24 cellular contexts compared by ENCODE assay signal in the genomic region with DNA sequence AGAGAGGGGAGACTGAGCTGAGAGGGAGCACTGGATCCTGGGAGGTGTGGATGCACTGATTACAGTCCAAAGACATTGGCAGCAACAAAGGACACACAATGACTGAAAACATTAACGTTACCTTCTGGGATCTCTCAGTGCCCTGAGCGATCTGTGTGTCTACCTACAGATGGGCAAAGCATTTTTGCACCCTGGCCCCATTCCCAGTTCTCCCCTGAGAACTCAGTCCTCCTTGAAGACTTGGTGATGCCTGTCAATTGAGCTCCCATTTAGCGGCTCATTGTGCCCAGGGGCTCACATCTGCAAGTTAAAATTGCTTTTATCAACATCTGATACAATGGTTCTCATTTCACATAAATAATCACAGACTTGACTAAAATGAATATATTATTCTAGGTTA.
DNase-seq lines count a peak whose midpoint lies in the region; ATAC-seq and TF ChIP-seq lines count a peak whose summit lies in the region.
"Had no signal": no experiment of that assay in that cellular context is flagged by ENCODE, and none has a peak within 500 bp of the region (broad histone marks: within the 10 kb centered on the region; RNA-seq: fewer than 3 reads in every experiment).

No MANE protein-coding gene starts in this region.

- H4K20me1 ChIP-seq in mammary epithelial cell (ENCODE audit: insufficient read depth, low read length): no peaks in the 10 kb centered on the region

- WGBS in mammary epithelial cell (ENCODE audit: low coverage, missing lambda C conversion rate): 100% methylated on average over 3 of the region's 3 CpGs

- no peak for TF ChIP-seq POLR2A in breast epithelium (IDR thresholded peaks at IDR 0.05)
- no peak for TF ChIP-seq POLR2A in uterus (IDR thresholded peaks at IDR 0.05)

- H3K36me3 Mint-ChIP-seq in HFFc6 (ENCODE audit: low read depth): no peaks in the 10 kb centered on the region
- H3K36me3 Mint-ChIP-seq: activated CD8-positive, alpha-beta memory T cell treated with anti-CD3 and anti-CD28 coated beads, Interleukin-2, amount 10 ng/mL, durations not matched to agents 7 days and 5 days had no signal

- no peak for ATAC-seq in lower lobe of right lung
- ATAC-seq in HG03135 (IDR thresholded peaks at IDR 0.05; ENCODE audit: unreplicated experiment): no peak
- ATAC-seq: activated CD8-positive, alpha-beta memory T cell treated with anti-CD3 and anti-CD28 coated beads, Interleukin-2, amount 10 ng/mL, durations not matched to agents 7 days and 5 days; pancreas; stimulated activated naive CD8-positive, alpha-beta T cell treated with anti-CD3 and anti-CD28 coated beads, Interleukin-15, Interleukin-2, amounts not matched to agents 100 U/mL and 50 U/mL, for 24 hours had no signal

- H3K79me2 ChIP-seq in mammary epithelial cell (ENCODE audit: insufficient read depth, low read length): no peaks in the 10 kb centered on the region
- H3K79me2 ChIP-seq: hepatocyte had no signal

- H3K27ac ChIP-seq in breast epithelium (peak overlapping the region; percentile 86 to 94), mammary epithelial cell (ENCODE audit: insufficient read depth, low read depth, low read length) (no peak overlapping the region), lower lobe of right lung (peak overlapping the region; percentile 53), stomach smooth muscle (ENCODE audit: low read length) (peak overlapping the region; percentile 96), uterus (peak overlapping the region; percentile 88 to 97)
- H3K27ac ChIP-seq: GM23248, hepatocyte, pancreas had no signal

- peaks cover 0 to 17% of the 10 kb centered on the region in 2 donors for H3K4me1 ChIP-seq in breast epithelium
- H3K4me1 ChIP-seq in mammary epithelial cell (ENCODE audit: insufficient read depth, low read length): peaks cover 27% of the 10 kb centered on the region
- H3K4me1 ChIP-seq in lower lobe of right lung: peaks cover 41% of the 10 kb centered on the region
- peaks cover 59% of the 10 kb centered on the region for H3K4me1 ChIP-seq in stomach smooth muscle (ENCODE audit: control insufficient read depth, insufficient read depth, low read length)
- peaks cover 4 to 8% of the 10 kb centered on the region in 2 donors for H3K4me1 ChIP-seq in uterus

- H2AFZ ChIP-seq in mammary epithelial cell (ENCODE audit: low read depth, low read length): no peak overlapping the region
- H2AFZ ChIP-seq: GM23248, hepatocyte had no signal

- dilution Hi-C loops in mammary epithelial cell (cut with HindIII; ENCODE audit: low sequenced_read_pairs): no loop called here

- TF ChIP-seq CTCF in breast epithelium (IDR thresholded peaks at IDR 0.05) (no peak), mammary epithelial cell (conservative IDR thresholded peaks at IDR 0.05 in 1 of 2, IDR thresholded peaks at IDR 0.05 in 1 of 2; ENCODE audit: extremely low read depth in 1 of 2, insufficient read depth in 1 of 2, low read depth in 1 of 2, low read length in 2 of 2) (no peak), lower lobe of right lung (IDR thresholded peaks at IDR 0.05) (no peak), uterus (IDR thresholded peaks at IDR 0.05) (no peak), HFFc6 (IDR thresholded peaks at IDR 0.05) (no peak)

- H3K9me3 ChIP-seq in breast epithelium (no peaks in the 10 kb centered on the region), mammary epithelial cell (replicated peaks; ENCODE audit: insufficient read depth, low read length) (no peaks in the 10 kb centered on the region), lower lobe of right lung (no peaks in the 10 kb centered on the region), stomach smooth muscle (ENCODE audit: control insufficient read depth in 2 of 2, low read length in 2 of 2) (no peaks in the 10 kb centered on the region), uterus (no peaks in the 10 kb centered on the region)
- H3K9me3 ChIP-seq: pancreas had no signal

- H3K9ac ChIP-seq in mammary epithelial cell (ENCODE audit: insufficient read depth, low read length) (no peak overlapping the region), stomach smooth muscle (ENCODE audit: low read length in 2 of 2) (no peak overlapping the region)
- H3K9ac ChIP-seq: GM23248 had no signal

- in situ Hi-C loops in mammary epithelial cell (cut with MboI; ENCODE audit: low sequenced_read_pairs in 2 of 2): no loop called here

- no peaks in the 10 kb centered on the region for H3K9me3 Mint-ChIP-seq in HFFc6

- no peak overlapping the region for H3K4me2 ChIP-seq in mammary epithelial cell (ENCODE audit: insufficient read depth, low read depth, low read length)
- H3K4me2 ChIP-seq: hepatocyte, smooth muscle cell had no signal

- H3K4me1 Mint-ChIP-seq in HFFc6 (ENCODE audit: low read depth): peaks cover 26% of the 10 kb centered on the region

- no TSS peak for BruUV-seq in mammary epithelial cell (replicated peaks; lab: Mats Ljungman, UMichigan)

- H3K4me3 ChIP-seq in breast epithelium (no peak overlapping the region), mammary epithelial cell (replicated peaks in 1 of 3; ENCODE audit: insufficient read depth in 1 of 3, low read depth in 2 of 3, low read length in 3 of 3) (no peak overlapping the region), lower lobe of right lung (no peak overlapping the region), stomach smooth muscle (ENCODE audit: low read length in 2 of 2) (no peak overlapping the region), uterus (no peak overlapping the region)
- H3K4me3 ChIP-seq: GM23248, hepatocyte, pancreas, smooth muscle cell had no signal

- H3K27me3 ChIP-seq in breast epithelium: no peaks in the 10 kb centered on the region
- H3K27me3 ChIP-seq in mammary epithelial cell (ENCODE audit: insufficient read depth, low read length): no peaks in the 10 kb centered on the region
- no peaks in the 10 kb centered on the region for H3K27me3 ChIP-seq in lower lobe of right lung (ENCODE audit: low read depth)
- H3K27me3 ChIP-seq in stomach smooth muscle (ENCODE audit: control insufficient read depth in 1 of 2, insufficient read depth in 2 of 2, low read length in 2 of 2): no peaks in the 10 kb centered on the region
- H3K27me3 ChIP-seq in uterus: no peaks in the 10 kb centered on the region
- H3K27me3 ChIP-seq: hepatocyte, pancreas had no signal

- intact Hi-C loops in breast epithelium (cut with DNase I; ENCODE audit: low total_unique reads) (no loop called here), mammary epithelial cell (cut with micrococcal nuclease) (no loop called here), lower lobe of right lung (cut with DNase I) (no loop called here), uterus (cut with DNase I; ENCODE audit: low total_unique reads) (no loop called here)

- no peak overlapping the region for H3K4me3 Mint-ChIP-seq in HFFc6
- H3K4me3 Mint-ChIP-seq: activated CD8-positive, alpha-beta memory T cell treated with anti-CD3 and anti-CD28 coated beads, Interleukin-2, amount 10 ng/mL, durations not matched to agents 7 days and 5 days had no signal

- H3K27ac Mint-ChIP-seq in HFFc6: no peak overlapping the region
- H3K27ac Mint-ChIP-seq: activated CD8-positive, alpha-beta memory T cell treated with anti-CD3 and anti-CD28 coated beads, Interleukin-2, amount 10 ng/mL, durations not matched to agents 7 days and 5 days had no signal

- DNase-seq in breast epithelium (ENCODE audit: low spot score in 2 of 2) (no peak), mammary epithelial cell (no peak), lower lobe of right lung (no peak), uterus (no peak), DMS153 (lab: John Stamatoyannopoulos, UW) (no peak), HFFc6 (no peak)
- DNase-seq: activated CD4-positive, alpha-beta T cell treated with anti-CD3 and anti-CD28 coated beads, Interleukin-2, amount 50 U/mL, for 4 hours; activated CD4-positive, CD25-positive, alpha-beta regulatory T cell; activated CD8-positive, alpha-beta memory T cell treated with anti-CD3 and anti-CD28 coated beads, Interleukin-2, amount 10 ng/mL, durations not matched to agents 7 days and 5 days; activated naive CD4-positive, alpha-beta T cell treated with Interleukin-2 at 50 U/mL for 16 hours; activated T-cell treated with anti-CD3 and anti-CD28 coated beads, Interleukin-2, amount 50 U/mL, for 48 hours; cerebellar nuclear complex; DMS79; GM23248; kidney glomerular epithelial cell; NCI-H524; OCI-M1; pancreas; stimulated activated CD4-positive, alpha-beta T cell treated with anti-CD3 and anti-CD28 coated beads, Interleukin-1b, Interleukin-23, amount 100 ng/mL, for 48 hours; stimulated activated naive CD8-positive, alpha-beta T cell treated with anti-CD3 and anti-CD28 coated beads, Interleukin-15, Interleukin-2, amounts not matched to agents 100 U/mL and 50 U/mL, for 24 hours had no signal

- peaks cover 2% of the 10 kb centered on the region; the same call in 1 of the 2 replicates for H3K27me3 Mint-ChIP-seq in HFFc6 (ENCODE audit: insufficient read depth)
- H3K27me3 Mint-ChIP-seq: activated CD8-positive, alpha-beta memory T cell treated with anti-CD3 and anti-CD28 coated beads, Interleukin-2, amount 10 ng/mL, durations not matched to agents 7 days and 5 days had no signal

- CTCF ChIA-PET in mammary epithelial cell (lab: Charles Lee; ENCODE audit: low non-redundant PET): interaction anchor here (0.6 kb wide), 1 partner anchor 96 kb away, joined by 9 read pairs; no protein-coding TSS in a partner anchor

- no peaks in the 10 kb centered on the region for H3K36me3 ChIP-seq in breast epithelium
- H3K36me3 ChIP-seq in mammary epithelial cell (ENCODE audit: insufficient read depth, low read length): no peaks in the 10 kb centered on the region
- peaks cover 8% of the 10 kb centered on the region for H3K36me3 ChIP-seq in lower lobe of right lung
- H3K36me3 ChIP-seq in stomach smooth muscle (ENCODE audit: control insufficient read depth in 2 of 2, insufficient read depth in 2 of 2, low read length in 2 of 2): peaks cover 14 to 22% of the 10 kb centered on the region in 2 donors
- no peaks in the 10 kb centered on the region for H3K36me3 ChIP-seq in uterus
- H3K36me3 ChIP-seq: pancreas had no signal
